Comparison of ENCODE assay signal across 10 cellular contexts in genomic region chr7:114944742-114945625, GRCh38. TPM values are rescaled to one million over a fixed set of nuclear protein-coding genes. Genes with fewer than 3 reads are reported as not detected.
DNase-seq lines count a peak whose midpoint lies in the region; ATAC-seq and TF ChIP-seq lines count a peak whose summit lies in the region.
"Had no signal": no experiment of that assay in that cellular context is flagged by ENCODE, and none has a peak within 500 bp of the region (broad histone marks: within the 10 kb centered on the region; RNA-seq: fewer than 3 reads in every experiment).

No MANE protein-coding gene starts in this region.

- peak overlapping the region; percentile 79 for H3K27ac Mint-ChIP-seq in neural crest cell (ENCODE audit: unreplicated experiment)

- DNase-seq in AG08396 (ENCODE audit: low spot score) (peak; percentile 83), fibroblast of the conjunctiva (ENCODE audit: low read depth) (peak; percentile 80), neural crest cell (ENCODE audit: low read depth, low spot score) (peak; percentile 1), DMS114 treated with DMSO at 0.1 percent for 48 hours (lab: John Stamatoyannopoulos, UW; ENCODE audit: unreplicated experiment) (no peak), NCI-H2029 treated with DMSO at 0.1 percent for 48 hours (lab: John Stamatoyannopoulos, UW) (no peak)
- DNase-seq: DND-41 had no signal

- H3K36me3 Mint-ChIP-seq in neural crest cell (ENCODE audit: low read depth): no peaks in the 10 kb centered on the region

- TF ChIP-seq CTCF in neural crest cell (conservative IDR thresholded peaks at IDR 0.05): no peak

- H3K9me3 Mint-ChIP-seq in neural crest cell: peaks cover 4% of the 10 kb centered on the region

- no peaks in the 10 kb centered on the region for H3K27me3 Mint-ChIP-seq in neural crest cell (ENCODE audit: low read depth)

- H3K4me3 Mint-ChIP-seq in neural crest cell: peak overlapping the region; percentile 2

- no peak for ATAC-seq in GM21526 (IDR thresholded peaks at IDR 0.05; ENCODE audit: low FRiP score, unreplicated experiment)
- no peak for ATAC-seq in HG03025 (IDR thresholded peaks at IDR 0.05; ENCODE audit: low FRiP score, unreplicated experiment)
- ATAC-seq: HCT116 had no signal

- peaks cover 11% of the 10 kb centered on the region for H3K4me1 Mint-ChIP-seq in neural crest cell

TF ChIP-seq in PFSK-1, 5 proteins besides CTCF, POLR2A, EP300 and RAD21:
- TF ChIP-seq POLR2AphosphoS5 (IDR thresholded peaks at IDR 0.05; ENCODE audit: low read depth, low read length) (no peak), TAF1 (IDR thresholded peaks at IDR 0.05; ENCODE audit: borderline replicate concordance, insufficient read depth, low read length) (peak; percentile 53; the same call in 1 of the 2 replicates), SIN3A (IDR thresholded peaks at IDR 0.05; ENCODE audit: borderline replicate concordance, insufficient read depth, low read length) (no peak; the same call in 1 of the 2 replicates), REST (IDR thresholded peaks at IDR 0.05; ENCODE audit: insufficient read depth in 1 of 2, low read depth in 2 of 2, low read length in 2 of 2) (0 out of 4 replicates have a peak, but pooled peaks of 1 of the 2 experiments have one; percentile 7), FOXP2 (optimal IDR thresholded peaks at IDR 0.05; ENCODE audit: borderline replicate concordance, extremely low read depth, extremely low read length, insufficient read depth) (peak; percentile 43)

RNA-seq across cellular contexts. Expression of gene MDFIC, which starts 23.1 kb away (rescaled TPM):
- polyA plus RNA-seq in PFSK-1 (2012; ENCODE audit: insufficient read length, low read depth): 53.4 TPM
- 10.1 and 11.1 TPM in 2 replicates for total RNA-seq in neural crest cell

Comparison
In these comparisons a context has a peak if more than half of its experiments do, and no peak if none do; other contexts are left out.
1. DNase-seq: peak in AG08396 (single experiment), fibroblast of the conjunctiva (single experiment) and neural crest cell (single experiment); none in DMS114 treated with DMSO at 0.1 percent for 48 hours (single experiment) and NCI-H2029 treated with DMSO at 0.1 percent for 48 hours (single experiment).